Comparison of ENCODE assay signal across 32 cellular contexts in genomic region chr17:77531002-77531401, GRCh38.
"Had no signal": no experiment of that assay in that cellular context is flagged by ENCODE, and none has a peak within 500 bp of the region (broad histone marks: within the 10 kb centered on the region; RNA-seq: fewer than 3 reads in every experiment).

No MANE protein-coding gene starts in this region.

- H3K9me3 ChIP-seq: Peyer's patch, SK-N-SH had no signal

- H3K9me3 Mint-ChIP-seq: activated naive CD8-positive, alpha-beta T cell treated with anti-CD3 and anti-CD28 coated beads, Interleukin-2, amount 50 U/mL, for 24 hours had no signal

- H3K27ac ChIP-seq: KMS-11, Peyer's patch, SJSA1 had no signal

- H3K4me3 ChIP-seq: Peyer's patch, SJSA1 had no signal

- DNase-seq: activated CD4-positive, alpha-beta memory T cell treated with anti-CD3 and anti-CD28 coated beads for 36 hours; activated CD4-positive, alpha-beta T cell treated with anti-CD3 and anti-CD28 coated beads for 36 hours; activated CD4-positive, alpha-beta T cell treated with anti-CD3 and anti-CD28 coated beads, Interleukin-2, amount 10 ng/mL, durations not matched to agents 7 days and 5 days; activated CD8-positive, alpha-beta memory T cell treated with anti-CD3 and anti-CD28 coated beads, Interleukin-2, amount 50 U/mL, for 4 hours; activated gamma-delta T cell; activated naive CD4-positive, alpha-beta T cell treated with Interleukin-2 at 50 U/mL for 16 hours; activated naive CD8-positive, alpha-beta T cell treated with anti-CD3 and anti-CD28 coated beads, Interleukin-2, amount 50 U/mL, for 24 hours; activated T-cell treated with anti-CD3 and anti-CD28 coated beads for 4 hours; activated T-cell treated with anti-CD3 and anti-CD28 coated beads, Interleukin-2, amount 50 U/mL, for 4 hours; anterior cingulate cortex; NCI-H1092 treated with DMSO at 0.1 percent for 48 hours; NCI-H1436; NCI-H187; NCI-H2029 treated with DMSO at 0.1 percent for 48 hours; NCI-H2171 treated with DMSO at 0.1 percent for 48 hours; NCI-H2227 treated with DMSO at 0.1 percent for 48 hours; NCI-H446; NCI-H510A treated with DMSO at 0.1 percent for 48 hours; NCI-H526 treated with DMSO at 0.1 percent for 48 hours; NK-92 treated with Interleukin-12 subunit alpha and Interleukin-12 subunit beta, amount 100 ng/mL, for 24 hours; PC-3; Peyer's patch; RPMI8226; SHP77 treated with DMSO at 0.1 percent for 48 hours; SK-N-SH had no signal

- H3K27ac Mint-ChIP-seq: activated CD4-positive, alpha-beta memory T cell treated with anti-CD3 and anti-CD28 coated beads for 36 hours; activated CD4-positive, alpha-beta T cell treated with anti-CD3 and anti-CD28 coated beads for 36 hours; activated CD4-positive, alpha-beta T cell treated with anti-CD3 and anti-CD28 coated beads, Interleukin-2, amount 10 ng/mL, durations not matched to agents 7 days and 5 days; activated naive CD8-positive, alpha-beta T cell; activated naive CD8-positive, alpha-beta T cell treated with anti-CD3 and anti-CD28 coated beads, Interleukin-2, amount 50 U/mL, for 24 hours; brain; T-helper 1 cell treated with Interleukin-12 subunit alpha and Interleukin-12 subunit beta and Interleukin-4 antibody, amounts not matched to agents 30 μg/mL and 1 μg/mL, for 36 hours; T-helper 2 cell treated with Interferon-gamma antibody and Interleukin-4, amounts not matched to agents 5 μg/mL and 100 μg/mL, for 36 hours; WTC11 had no signal

- H3K4me3 Mint-ChIP-seq: activated CD4-positive, alpha-beta memory T cell treated with anti-CD3 and anti-CD28 coated beads for 36 hours; activated CD4-positive, alpha-beta T cell treated with anti-CD3 and anti-CD28 coated beads for 36 hours; activated CD4-positive, alpha-beta T cell treated with anti-CD3 and anti-CD28 coated beads, Interleukin-2, amount 10 ng/mL, durations not matched to agents 7 days and 5 days; activated naive CD8-positive, alpha-beta T cell; activated naive CD8-positive, alpha-beta T cell treated with anti-CD3 and anti-CD28 coated beads, Interleukin-2, amount 50 U/mL, for 24 hours; activated T-cell treated with anti-CD3 and anti-CD28 coated beads, Interleukin-2, amount 50 U/mL, for 4 hours; brain; T-helper 1 cell treated with Interleukin-12 subunit alpha and Interleukin-12 subunit beta and Interleukin-4 antibody, amounts not matched to agents 30 μg/mL and 1 μg/mL, for 36 hours; T-helper 2 cell treated with Interferon-gamma antibody and Interleukin-4, amounts not matched to agents 5 μg/mL and 100 μg/mL, for 36 hours; WTC11 had no signal

- H3K27me3 Mint-ChIP-seq: activated naive CD8-positive, alpha-beta T cell had no signal

- H3K36me3 Mint-ChIP-seq: activated CD4-positive, alpha-beta memory T cell treated with anti-CD3 and anti-CD28 coated beads for 36 hours had no signal

- H3K36me3 ChIP-seq: Peyer's patch, SJSA1 had no signal
